1 cellular context compared by ENCODE assay signal in the genomic region with DNA sequence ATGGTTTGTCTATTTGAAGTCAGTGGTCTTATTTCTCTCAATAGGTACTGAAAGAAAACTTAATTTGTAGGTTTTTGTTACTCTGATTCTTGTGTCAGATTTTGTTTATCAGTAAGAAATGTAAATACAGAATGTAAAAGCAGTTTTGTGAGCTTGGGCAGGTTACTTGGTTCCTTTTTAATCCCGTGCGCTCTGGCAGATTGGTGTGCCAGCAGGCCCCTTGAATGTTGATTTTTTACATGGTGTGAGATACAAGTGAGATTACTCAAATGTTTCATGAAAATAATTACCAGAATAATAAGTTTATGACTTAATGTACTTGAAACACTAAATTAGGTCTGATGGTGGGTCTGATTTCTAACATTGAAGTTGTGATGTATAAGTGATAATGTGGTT.
TF ChIP-seq lines count a peak whose summit lies in the region.

No MANE protein-coding gene starts in this region.

TF ChIP-seq in GM23338, 12 proteins besides CTCF, POLR2A, EP300 and RAD21:
- TF ChIP-seq, protein P1, sequence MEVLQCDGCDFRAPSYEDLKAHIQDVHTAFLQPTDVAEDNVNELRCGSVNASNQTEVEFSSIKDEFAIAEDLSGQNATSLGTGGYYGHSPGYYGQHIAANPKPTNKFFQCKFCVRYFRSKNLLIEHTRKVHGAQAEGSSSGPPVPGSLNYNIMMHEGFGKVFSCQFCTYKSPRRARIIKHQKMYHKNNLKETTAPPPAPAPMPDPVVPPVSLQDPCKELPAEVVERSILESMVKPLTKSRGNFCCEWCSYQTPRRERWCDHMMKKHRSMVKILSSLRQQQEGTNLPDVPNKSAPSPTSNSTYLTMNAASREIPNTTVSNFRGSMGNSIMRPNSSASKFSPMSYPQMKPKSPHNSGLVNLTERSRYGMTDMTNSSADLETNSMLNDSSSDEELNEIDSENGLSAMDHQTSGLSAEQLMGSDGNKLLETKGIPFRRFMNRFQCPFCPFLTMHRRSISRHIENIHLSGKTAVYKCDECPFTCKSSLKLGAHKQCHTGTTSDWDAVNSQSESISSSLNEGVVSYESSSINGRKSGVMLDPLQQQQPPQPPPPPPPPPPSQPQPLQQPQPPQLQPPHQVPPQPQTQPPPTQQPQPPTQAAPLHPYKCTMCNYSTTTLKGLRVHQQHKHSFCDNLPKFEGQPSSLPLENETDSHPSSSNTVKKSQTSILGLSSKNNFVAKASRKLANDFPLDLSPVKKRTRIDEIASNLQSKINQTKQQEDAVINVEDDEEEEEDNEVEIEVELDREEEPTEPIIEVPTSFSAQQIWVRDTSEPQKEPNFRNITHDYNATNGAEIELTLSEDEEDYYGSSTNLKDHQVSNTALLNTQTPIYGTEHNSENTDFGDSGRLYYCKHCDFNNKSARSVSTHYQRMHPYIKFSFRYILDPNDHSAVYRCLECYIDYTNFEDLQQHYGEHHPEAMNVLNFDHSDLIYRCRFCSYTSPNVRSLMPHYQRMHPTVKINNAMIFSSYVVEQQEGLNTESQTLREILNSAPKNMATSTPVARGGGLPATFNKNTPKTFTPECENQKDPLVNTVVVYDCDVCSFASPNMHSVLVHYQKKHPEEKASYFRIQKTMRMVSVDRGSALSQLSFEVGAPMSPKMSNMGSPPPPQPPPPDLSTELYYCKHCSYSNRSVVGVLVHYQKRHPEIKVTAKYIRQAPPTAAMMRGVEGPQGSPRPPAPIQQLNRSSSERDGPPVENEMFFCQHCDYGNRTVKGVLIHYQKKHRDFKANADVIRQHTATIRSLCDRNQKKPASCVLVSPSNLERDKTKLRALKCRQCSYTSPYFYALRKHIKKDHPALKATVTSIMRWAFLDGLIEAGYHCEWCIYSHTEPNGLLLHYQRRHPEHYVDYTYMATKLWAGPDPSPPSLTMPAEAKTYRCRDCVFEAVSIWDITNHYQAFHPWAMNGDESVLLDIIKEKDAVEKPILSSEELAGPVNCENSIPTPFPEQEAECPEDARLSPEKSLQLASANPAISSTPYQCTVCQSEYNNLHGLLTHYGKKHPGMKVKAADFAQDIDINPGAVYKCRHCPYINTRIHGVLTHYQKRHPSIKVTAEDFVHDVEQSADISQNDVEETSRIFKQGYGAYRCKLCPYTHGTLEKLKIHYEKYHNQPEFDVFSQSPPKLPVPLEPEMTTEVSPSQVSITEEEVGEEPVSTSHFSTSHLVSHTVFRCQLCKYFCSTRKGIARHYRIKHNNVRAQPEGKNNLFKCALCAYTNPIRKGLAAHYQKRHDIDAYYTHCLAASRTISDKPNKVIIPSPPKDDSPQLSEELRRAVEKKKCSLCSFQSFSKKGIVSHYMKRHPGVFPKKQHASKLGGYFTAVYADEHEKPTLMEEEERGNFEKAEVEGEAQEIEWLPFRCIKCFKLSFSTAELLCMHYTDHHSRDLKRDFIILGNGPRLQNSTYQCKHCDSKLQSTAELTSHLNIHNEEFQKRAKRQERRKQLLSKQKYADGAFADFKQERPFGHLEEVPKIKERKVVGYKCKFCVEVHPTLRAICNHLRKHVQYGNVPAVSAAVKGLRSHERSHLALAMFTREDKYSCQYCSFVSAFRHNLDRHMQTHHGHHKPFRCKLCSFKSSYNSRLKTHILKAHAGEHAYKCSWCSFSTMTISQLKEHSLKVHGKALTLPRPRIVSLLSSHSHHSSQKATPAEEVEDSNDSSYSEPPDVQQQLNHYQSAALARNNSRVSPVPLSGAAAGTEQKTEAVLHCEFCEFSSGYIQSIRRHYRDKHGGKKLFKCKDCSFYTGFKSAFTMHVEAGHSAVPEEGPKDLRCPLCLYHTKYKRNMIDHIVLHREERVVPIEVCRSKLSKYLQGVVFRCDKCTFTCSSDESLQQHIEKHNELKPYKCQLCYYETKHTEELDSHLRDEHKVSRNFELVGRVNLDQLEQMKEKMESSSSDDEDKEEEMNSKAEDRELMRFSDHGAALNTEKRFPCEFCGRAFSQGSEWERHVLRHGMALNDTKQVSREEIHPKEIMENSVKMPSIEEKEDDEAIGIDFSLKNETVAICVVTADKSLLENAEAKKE (CRISPR knock-in tag; IDR thresholded peaks at IDR 0.05), result no peak
- TF ChIP-seq EZH2 (IDR thresholded peaks at IDR 0.05; ENCODE audit: low read depth, unreplicated experiment) (no peak), ZNF331 (CRISPR knock-in tag; IDR thresholded peaks at IDR 0.05; ENCODE audit: low read depth) (no peak), JUNB (IDR thresholded peaks at IDR 0.05; ENCODE audit: unreplicated experiment) (no peak), ZNF114 (CRISPR knock-in tag; IDR thresholded peaks at IDR 0.05) (no peak), CREB1 (CRISPR knock-in tag; IDR thresholded peaks at IDR 0.05; ENCODE audit: low read depth) (no peak), POLR2AphosphoS5 (IDR thresholded peaks at IDR 0.05; ENCODE audit: low read depth) (no peak), NANOG (IDR thresholded peaks at IDR 0.05; ENCODE audit: borderline replicate concordance) (no peak), EZH2phosphoT487 (IDR thresholded peaks at IDR 0.05; ENCODE audit: unreplicated experiment) (no peak), STAT1 (IDR thresholded peaks at IDR 0.05; ENCODE audit: unreplicated experiment) (no peak)
- TF ChIP-seq, protein P2, sequence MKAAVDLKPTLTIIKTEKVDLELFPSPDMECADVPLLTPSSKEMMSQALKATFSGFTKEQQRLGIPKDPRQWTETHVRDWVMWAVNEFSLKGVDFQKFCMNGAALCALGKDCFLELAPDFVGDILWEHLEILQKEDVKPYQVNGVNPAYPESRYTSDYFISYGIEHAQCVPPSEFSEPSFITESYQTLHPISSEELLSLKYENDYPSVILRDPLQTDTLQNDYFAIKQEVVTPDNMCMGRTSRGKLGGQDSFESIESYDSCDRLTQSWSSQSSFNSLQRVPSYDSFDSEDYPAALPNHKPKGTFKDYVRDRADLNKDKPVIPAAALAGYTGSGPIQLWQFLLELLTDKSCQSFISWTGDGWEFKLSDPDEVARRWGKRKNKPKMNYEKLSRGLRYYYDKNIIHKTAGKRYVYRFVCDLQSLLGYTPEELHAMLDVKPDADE (IDR thresholded peaks at IDR 0.05), result no peak
- TF ChIP-seq, protein P3, sequence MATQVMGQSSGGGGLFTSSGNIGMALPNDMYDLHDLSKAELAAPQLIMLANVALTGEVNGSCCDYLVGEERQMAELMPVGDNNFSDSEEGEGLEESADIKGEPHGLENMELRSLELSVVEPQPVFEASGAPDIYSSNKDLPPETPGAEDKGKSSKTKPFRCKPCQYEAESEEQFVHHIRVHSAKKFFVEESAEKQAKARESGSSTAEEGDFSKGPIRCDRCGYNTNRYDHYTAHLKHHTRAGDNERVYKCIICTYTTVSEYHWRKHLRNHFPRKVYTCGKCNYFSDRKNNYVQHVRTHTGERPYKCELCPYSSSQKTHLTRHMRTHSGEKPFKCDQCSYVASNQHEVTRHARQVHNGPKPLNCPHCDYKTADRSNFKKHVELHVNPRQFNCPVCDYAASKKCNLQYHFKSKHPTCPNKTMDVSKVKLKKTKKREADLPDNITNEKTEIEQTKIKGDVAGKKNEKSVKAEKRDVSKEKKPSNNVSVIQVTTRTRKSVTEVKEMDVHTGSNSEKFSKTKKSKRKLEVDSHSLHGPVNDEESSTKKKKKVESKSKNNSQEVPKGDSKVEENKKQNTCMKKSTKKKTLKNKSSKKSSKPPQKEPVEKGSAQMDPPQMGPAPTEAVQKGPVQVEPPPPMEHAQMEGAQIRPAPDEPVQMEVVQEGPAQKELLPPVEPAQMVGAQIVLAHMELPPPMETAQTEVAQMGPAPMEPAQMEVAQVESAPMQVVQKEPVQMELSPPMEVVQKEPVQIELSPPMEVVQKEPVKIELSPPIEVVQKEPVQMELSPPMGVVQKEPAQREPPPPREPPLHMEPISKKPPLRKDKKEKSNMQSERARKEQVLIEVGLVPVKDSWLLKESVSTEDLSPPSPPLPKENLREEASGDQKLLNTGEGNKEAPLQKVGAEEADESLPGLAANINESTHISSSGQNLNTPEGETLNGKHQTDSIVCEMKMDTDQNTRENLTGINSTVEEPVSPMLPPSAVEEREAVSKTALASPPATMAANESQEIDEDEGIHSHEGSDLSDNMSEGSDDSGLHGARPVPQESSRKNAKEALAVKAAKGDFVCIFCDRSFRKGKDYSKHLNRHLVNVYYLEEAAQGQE (IDR thresholded peaks at IDR 0.05; ENCODE audit: unreplicated experiment), result no peak
